Comparison of ENCODE assay signal across 18 cellular contexts in the genomic region with DNA sequence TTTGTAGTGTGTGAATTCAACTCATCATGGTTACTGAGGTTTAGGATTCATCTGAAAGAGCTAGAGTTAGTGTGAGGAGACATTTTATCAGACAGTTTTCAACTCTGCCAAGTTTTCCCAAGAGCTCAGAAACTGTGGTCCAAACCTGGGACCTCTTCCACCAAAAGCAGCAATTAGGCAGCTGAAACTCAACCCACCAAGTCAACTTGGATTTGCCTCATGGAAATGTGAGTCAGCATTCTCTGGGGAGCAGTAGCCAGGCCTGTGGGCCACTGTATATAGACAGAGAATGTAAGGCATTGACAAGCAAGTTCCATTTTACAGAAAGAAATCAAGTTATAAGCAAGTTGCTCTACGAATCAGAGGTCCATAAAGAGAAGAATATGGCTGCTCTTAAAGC.
A peak's percentile ranks its signal among the peaks of the same experiment; 100 is the strongest.
DNase-seq lines count a peak whose midpoint lies in the region; TF ChIP-seq lines count a peak whose summit lies in the region.
"Had no signal": no experiment of that assay in that cellular context is flagged by ENCODE, and none has a peak within 500 bp of the region (broad histone marks: within the 10 kb centered on the region; RNA-seq: fewer than 3 reads in every experiment).

No MANE protein-coding gene starts in this region.

- no peaks in the 10 kb centered on the region for H4K20me1 ChIP-seq in smooth muscle cell (ENCODE audit: low read depth)

- no peaks in the 10 kb centered on the region for H3K9me3 ChIP-seq in MG63
- no peaks in the 10 kb centered on the region for H3K9me3 ChIP-seq in smooth muscle cell (replicated peaks; ENCODE audit: low read depth)
- H3K9me3 ChIP-seq: SJCRH30 had no signal

- no peak for TF ChIP-seq CTCF in brain microvascular endothelial cell (IDR thresholded peaks at IDR 0.05; ENCODE audit: low read depth, low read length, missing control alignments)
- no peak for TF ChIP-seq CTCF in fibroblast of pulmonary artery (IDR thresholded peaks at IDR 0.05; ENCODE audit: low read length, missing control alignments)
- TF ChIP-seq CTCF in smooth muscle cell (IDR thresholded peaks at IDR 0.05; ENCODE audit: borderline replicate concordance, insufficient read depth, poor library complexity, severe bottlenecking), result no peak

- H3K4me3 ChIP-seq in MG63 (no peak overlapping the region), brain microvascular endothelial cell (ENCODE audit: low read depth, low read length) (no peak overlapping the region), fibroblast of pulmonary artery (replicated peaks; ENCODE audit: low read depth, low read length) (no peak overlapping the region), smooth muscle cell (no peak overlapping the region), H7 (ENCODE audit: insufficient read depth, low read depth, low read length) (no peak overlapping the region)
- H3K4me3 ChIP-seq: K562, SJCRH30 had no signal

- peak overlapping the region; percentile 20 for H3K9ac ChIP-seq in smooth muscle cell (ENCODE audit: low read depth)

- no peaks in the 10 kb centered on the region for H3K79me2 ChIP-seq in smooth muscle cell (ENCODE audit: low read depth)

- H3F3A ChIP-seq in smooth muscle cell (ENCODE audit: low read depth), result no peaks in the 10 kb centered on the region

- H3K4me1 ChIP-seq in smooth muscle cell (ENCODE audit: low read depth), result peaks cover 8% of the 10 kb centered on the region
- H3K4me1 ChIP-seq: SJCRH30 had no signal

- peak overlapping the region; percentile 56 for H2AFZ ChIP-seq in smooth muscle cell (ENCODE audit: low read depth)

- 93% methylated on average over 1 of the region's 1 CpG for WGBS in smooth muscle cell (ENCODE audit: low lambda C conversion rate)

- H3K36me3 ChIP-seq in MG63, result no peaks in the 10 kb centered on the region
- H3K36me3 ChIP-seq in brain microvascular endothelial cell (replicated peaks), result no peaks in the 10 kb centered on the region
- no peaks in the 10 kb centered on the region for H3K36me3 ChIP-seq in smooth muscle cell (ENCODE audit: low read depth)
- H3K36me3 ChIP-seq in H7 (replicated peaks; ENCODE audit: control insufficient read depth, insufficient read depth, low read length), result no peaks in the 10 kb centered on the region
- H3K36me3 ChIP-seq: SJCRH30 had no signal

- H3K4me2 ChIP-seq in smooth muscle cell, result peak overlapping the region; percentile 48

- in situ Hi-C loops in brain microvascular endothelial cell (cut with HindIII; ENCODE audit: low pct_ligation_motif_present, low sequenced_read_pairs), result no loop called here

- DNase-seq in MG63 (peak; percentile 31), brain microvascular endothelial cell (peak; percentile 69), fibroblast of pulmonary artery (ENCODE audit: low read depth) (peak; percentile 27), smooth muscle cell (lab: John Stamatoyannopoulos, UW; ENCODE audit: unreplicated experiment) (no peak), H7 (no peak), ureter (ENCODE audit: low spot score) (no peak)
- no peak for DNase-seq in activated CD4-positive, alpha-beta T cell treated with anti-CD3 and anti-CD28 coated beads, Interleukin-2, amount 50 U/mL, for 1 hour
- DNase-seq: DMS 273 treated with DMSO at 0.1 percent for 48 hours, GF-D8, HCEC 1CT, NCI-H1417 treated with DMSO at 0.1 percent for 48 hours, NCI-H1930, NCI-H748 treated with DMSO at 0.1 percent for 48 hours, OCI-M1, RPMI8226, SJCRH30 had no signal

- peak overlapping the region; percentile 83 for H3K27ac ChIP-seq in brain microvascular endothelial cell
- H3K27ac ChIP-seq in smooth muscle cell (ENCODE audit: low read depth), result peak overlapping the region; percentile 73
- H3K27ac ChIP-seq: C4-2B, SJCRH30 had no signal

- H3K27me3 ChIP-seq in MG63, result no peaks in the 10 kb centered on the region
- no peaks in the 10 kb centered on the region for H3K27me3 ChIP-seq in brain microvascular endothelial cell (replicated peaks)
- no peaks in the 10 kb centered on the region for H3K27me3 ChIP-seq in smooth muscle cell (ENCODE audit: low read depth)
- no peaks in the 10 kb centered on the region for H3K27me3 ChIP-seq in H7 (ENCODE audit: control insufficient read depth, insufficient read depth, low read length)
- H3K27me3 ChIP-seq: SJCRH30 had no signal

Comparison
In these comparisons a context has a peak if more than half of its experiments do, and no peak if none do; other contexts are left out.
1. DNase-seq: peak in MG63 (single experiment), brain microvascular endothelial cell (single experiment) and fibroblast of pulmonary artery (single experiment); none in smooth muscle cell (single experiment), H7 (single experiment), activated CD4-positive, alpha-beta T cell treated with anti-CD3 and anti-CD28 coated beads, Interleukin-2, amount 50 U/mL, for 1 hour (single experiment) and ureter (single experiment).